4 cellular contexts compared by ENCODE assay signal in the genomic region with DNA sequence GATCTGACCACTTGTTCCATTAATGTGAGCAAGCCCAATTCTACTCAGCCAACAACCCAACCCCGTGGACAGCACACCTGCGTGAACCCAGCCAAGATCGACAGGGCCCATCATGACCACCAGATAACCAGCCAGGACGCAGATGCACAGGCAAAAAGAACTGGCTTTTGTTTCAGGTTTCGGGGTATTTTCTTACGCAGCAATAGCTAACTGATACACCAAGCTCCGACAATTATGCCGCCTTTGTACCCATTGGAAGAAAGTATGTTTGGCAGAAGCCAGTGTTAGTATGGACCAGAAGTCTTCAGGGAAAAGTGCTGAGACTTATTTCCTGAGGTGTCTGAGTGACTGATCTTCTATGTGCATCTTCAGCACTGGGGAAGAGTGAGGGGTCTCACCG.
TF ChIP-seq lines count a peak whose summit lies in the region.

No MANE protein-coding gene starts in this region.

TF ChIP-seq in HepG2, 621 proteins besides CTCF, POLR2A, EP300 and RAD21:
- peak; percentile 93 for TF ChIP-seq RBAK (CRISPR knock-in tag; IDR thresholded peaks at IDR 0.05)
- no peak for TF ChIP-seq FOXP1 (IDR thresholded peaks at IDR 0.05)
- TF ChIP-seq FOXP1 (CRISPR knock-in tag; IDR thresholded peaks at IDR 0.05) = no peak

TF ChIP-seq in HEK293, 187 proteins besides CTCF, POLR2A, EP300 and RAD21:
- peak; percentile 93 for TF ChIP-seq RBAK (tag by site-specific recombination; IDR thresholded peaks at IDR 0.05)
- no peak for TF ChIP-seq ZNF202 (tag by site-specific recombination; IDR thresholded peaks at IDR 0.05; ENCODE audit: borderline replicate concordance)

TF ChIP-seq in WTC11, 78 proteins besides CTCF, POLR2A, EP300 and RAD21:
- TF ChIP-seq, protein P1, sequence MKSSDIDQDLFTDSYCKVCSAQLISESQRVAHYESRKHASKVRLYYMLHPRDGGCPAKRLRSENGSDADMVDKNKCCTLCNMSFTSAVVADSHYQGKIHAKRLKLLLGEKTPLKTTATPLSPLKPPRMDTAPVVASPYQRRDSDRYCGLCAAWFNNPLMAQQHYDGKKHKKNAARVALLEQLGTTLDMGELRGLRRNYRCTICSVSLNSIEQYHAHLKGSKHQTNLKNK (CRISPR knock-in tag; IDR thresholded peaks at IDR 0.05) = 0 out of 2 replicates have a peak, but pooled peaks have one; percentile 40
- TF ChIP-seq CBFB (CRISPR knock-in tag; IDR thresholded peaks at IDR 0.05; ENCODE audit: low read depth) = no peak
TF ChIP-seq in WTC11: peak in this region for 1.

TF ChIP-seq in H1, 55 proteins besides CTCF, POLR2A, EP300 and RAD21:
- TF ChIP-seq SP4 (IDR thresholded peaks at IDR 0.05; ENCODE audit: low read length) (no peak), SIN3A (conservative IDR thresholded peaks at IDR 0.05 in 1 of 2, IDR thresholded peaks at IDR 0.05 in 1 of 2; ENCODE audit: low read depth in 1 of 2, low read length in 2 of 2) (no peak), KDM1A (IDR thresholded peaks at IDR 0.05; ENCODE audit: borderline replicate concordance, low read length) (peak; percentile 32; the same call in 1 of the 2 replicates)
